In the genomic region with DNA sequence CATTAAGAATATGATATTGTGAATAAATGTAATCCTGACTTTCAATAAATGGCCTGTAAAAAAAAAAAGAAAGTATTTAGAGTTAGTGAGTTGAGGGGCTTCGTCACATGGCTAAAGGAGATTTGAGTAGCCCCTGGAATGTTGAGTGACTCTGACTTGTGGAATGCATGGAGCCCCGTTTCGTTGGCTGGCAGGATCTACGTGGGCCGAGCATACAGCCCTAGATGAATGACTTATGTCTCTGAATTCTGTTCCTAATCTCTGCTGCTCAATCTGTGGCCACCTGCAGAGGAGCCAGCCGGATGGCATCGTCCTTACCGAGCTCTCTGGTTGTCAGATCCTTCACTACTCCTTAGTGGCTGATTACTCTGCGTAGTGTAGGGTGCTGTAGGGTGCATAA, we compare ENCODE assay signal across 1 cellular context.
TF ChIP-seq lines count a peak whose summit lies in the region.

No MANE protein-coding gene starts in this region.

TF ChIP-seq in GM23338, 12 proteins besides CTCF, POLR2A, EP300 and RAD21:
- TF ChIP-seq CREB1 (CRISPR knock-in tag; IDR thresholded peaks at IDR 0.05; ENCODE audit: low read depth), result no peak
- TF ChIP-seq, protein P1, sequence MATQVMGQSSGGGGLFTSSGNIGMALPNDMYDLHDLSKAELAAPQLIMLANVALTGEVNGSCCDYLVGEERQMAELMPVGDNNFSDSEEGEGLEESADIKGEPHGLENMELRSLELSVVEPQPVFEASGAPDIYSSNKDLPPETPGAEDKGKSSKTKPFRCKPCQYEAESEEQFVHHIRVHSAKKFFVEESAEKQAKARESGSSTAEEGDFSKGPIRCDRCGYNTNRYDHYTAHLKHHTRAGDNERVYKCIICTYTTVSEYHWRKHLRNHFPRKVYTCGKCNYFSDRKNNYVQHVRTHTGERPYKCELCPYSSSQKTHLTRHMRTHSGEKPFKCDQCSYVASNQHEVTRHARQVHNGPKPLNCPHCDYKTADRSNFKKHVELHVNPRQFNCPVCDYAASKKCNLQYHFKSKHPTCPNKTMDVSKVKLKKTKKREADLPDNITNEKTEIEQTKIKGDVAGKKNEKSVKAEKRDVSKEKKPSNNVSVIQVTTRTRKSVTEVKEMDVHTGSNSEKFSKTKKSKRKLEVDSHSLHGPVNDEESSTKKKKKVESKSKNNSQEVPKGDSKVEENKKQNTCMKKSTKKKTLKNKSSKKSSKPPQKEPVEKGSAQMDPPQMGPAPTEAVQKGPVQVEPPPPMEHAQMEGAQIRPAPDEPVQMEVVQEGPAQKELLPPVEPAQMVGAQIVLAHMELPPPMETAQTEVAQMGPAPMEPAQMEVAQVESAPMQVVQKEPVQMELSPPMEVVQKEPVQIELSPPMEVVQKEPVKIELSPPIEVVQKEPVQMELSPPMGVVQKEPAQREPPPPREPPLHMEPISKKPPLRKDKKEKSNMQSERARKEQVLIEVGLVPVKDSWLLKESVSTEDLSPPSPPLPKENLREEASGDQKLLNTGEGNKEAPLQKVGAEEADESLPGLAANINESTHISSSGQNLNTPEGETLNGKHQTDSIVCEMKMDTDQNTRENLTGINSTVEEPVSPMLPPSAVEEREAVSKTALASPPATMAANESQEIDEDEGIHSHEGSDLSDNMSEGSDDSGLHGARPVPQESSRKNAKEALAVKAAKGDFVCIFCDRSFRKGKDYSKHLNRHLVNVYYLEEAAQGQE (IDR thresholded peaks at IDR 0.05; ENCODE audit: unreplicated experiment), result no peak
- no peak for TF ChIP-seq NANOG (IDR thresholded peaks at IDR 0.05; ENCODE audit: borderline replicate concordance)
- TF ChIP-seq EZH2 (IDR thresholded peaks at IDR 0.05; ENCODE audit: low read depth, unreplicated experiment), result no peak
- no peak for TF ChIP-seq ZNF114 (CRISPR knock-in tag; IDR thresholded peaks at IDR 0.05)
- TF ChIP-seq, protein P2, sequence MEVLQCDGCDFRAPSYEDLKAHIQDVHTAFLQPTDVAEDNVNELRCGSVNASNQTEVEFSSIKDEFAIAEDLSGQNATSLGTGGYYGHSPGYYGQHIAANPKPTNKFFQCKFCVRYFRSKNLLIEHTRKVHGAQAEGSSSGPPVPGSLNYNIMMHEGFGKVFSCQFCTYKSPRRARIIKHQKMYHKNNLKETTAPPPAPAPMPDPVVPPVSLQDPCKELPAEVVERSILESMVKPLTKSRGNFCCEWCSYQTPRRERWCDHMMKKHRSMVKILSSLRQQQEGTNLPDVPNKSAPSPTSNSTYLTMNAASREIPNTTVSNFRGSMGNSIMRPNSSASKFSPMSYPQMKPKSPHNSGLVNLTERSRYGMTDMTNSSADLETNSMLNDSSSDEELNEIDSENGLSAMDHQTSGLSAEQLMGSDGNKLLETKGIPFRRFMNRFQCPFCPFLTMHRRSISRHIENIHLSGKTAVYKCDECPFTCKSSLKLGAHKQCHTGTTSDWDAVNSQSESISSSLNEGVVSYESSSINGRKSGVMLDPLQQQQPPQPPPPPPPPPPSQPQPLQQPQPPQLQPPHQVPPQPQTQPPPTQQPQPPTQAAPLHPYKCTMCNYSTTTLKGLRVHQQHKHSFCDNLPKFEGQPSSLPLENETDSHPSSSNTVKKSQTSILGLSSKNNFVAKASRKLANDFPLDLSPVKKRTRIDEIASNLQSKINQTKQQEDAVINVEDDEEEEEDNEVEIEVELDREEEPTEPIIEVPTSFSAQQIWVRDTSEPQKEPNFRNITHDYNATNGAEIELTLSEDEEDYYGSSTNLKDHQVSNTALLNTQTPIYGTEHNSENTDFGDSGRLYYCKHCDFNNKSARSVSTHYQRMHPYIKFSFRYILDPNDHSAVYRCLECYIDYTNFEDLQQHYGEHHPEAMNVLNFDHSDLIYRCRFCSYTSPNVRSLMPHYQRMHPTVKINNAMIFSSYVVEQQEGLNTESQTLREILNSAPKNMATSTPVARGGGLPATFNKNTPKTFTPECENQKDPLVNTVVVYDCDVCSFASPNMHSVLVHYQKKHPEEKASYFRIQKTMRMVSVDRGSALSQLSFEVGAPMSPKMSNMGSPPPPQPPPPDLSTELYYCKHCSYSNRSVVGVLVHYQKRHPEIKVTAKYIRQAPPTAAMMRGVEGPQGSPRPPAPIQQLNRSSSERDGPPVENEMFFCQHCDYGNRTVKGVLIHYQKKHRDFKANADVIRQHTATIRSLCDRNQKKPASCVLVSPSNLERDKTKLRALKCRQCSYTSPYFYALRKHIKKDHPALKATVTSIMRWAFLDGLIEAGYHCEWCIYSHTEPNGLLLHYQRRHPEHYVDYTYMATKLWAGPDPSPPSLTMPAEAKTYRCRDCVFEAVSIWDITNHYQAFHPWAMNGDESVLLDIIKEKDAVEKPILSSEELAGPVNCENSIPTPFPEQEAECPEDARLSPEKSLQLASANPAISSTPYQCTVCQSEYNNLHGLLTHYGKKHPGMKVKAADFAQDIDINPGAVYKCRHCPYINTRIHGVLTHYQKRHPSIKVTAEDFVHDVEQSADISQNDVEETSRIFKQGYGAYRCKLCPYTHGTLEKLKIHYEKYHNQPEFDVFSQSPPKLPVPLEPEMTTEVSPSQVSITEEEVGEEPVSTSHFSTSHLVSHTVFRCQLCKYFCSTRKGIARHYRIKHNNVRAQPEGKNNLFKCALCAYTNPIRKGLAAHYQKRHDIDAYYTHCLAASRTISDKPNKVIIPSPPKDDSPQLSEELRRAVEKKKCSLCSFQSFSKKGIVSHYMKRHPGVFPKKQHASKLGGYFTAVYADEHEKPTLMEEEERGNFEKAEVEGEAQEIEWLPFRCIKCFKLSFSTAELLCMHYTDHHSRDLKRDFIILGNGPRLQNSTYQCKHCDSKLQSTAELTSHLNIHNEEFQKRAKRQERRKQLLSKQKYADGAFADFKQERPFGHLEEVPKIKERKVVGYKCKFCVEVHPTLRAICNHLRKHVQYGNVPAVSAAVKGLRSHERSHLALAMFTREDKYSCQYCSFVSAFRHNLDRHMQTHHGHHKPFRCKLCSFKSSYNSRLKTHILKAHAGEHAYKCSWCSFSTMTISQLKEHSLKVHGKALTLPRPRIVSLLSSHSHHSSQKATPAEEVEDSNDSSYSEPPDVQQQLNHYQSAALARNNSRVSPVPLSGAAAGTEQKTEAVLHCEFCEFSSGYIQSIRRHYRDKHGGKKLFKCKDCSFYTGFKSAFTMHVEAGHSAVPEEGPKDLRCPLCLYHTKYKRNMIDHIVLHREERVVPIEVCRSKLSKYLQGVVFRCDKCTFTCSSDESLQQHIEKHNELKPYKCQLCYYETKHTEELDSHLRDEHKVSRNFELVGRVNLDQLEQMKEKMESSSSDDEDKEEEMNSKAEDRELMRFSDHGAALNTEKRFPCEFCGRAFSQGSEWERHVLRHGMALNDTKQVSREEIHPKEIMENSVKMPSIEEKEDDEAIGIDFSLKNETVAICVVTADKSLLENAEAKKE (CRISPR knock-in tag; IDR thresholded peaks at IDR 0.05), result no peak
- no peak for TF ChIP-seq JUNB (IDR thresholded peaks at IDR 0.05; ENCODE audit: unreplicated experiment)
- TF ChIP-seq EZH2phosphoT487 (IDR thresholded peaks at IDR 0.05; ENCODE audit: unreplicated experiment), result no peak
- no peak for TF ChIP-seq POLR2AphosphoS5 (IDR thresholded peaks at IDR 0.05; ENCODE audit: low read depth)
- TF ChIP-seq, protein P3, sequence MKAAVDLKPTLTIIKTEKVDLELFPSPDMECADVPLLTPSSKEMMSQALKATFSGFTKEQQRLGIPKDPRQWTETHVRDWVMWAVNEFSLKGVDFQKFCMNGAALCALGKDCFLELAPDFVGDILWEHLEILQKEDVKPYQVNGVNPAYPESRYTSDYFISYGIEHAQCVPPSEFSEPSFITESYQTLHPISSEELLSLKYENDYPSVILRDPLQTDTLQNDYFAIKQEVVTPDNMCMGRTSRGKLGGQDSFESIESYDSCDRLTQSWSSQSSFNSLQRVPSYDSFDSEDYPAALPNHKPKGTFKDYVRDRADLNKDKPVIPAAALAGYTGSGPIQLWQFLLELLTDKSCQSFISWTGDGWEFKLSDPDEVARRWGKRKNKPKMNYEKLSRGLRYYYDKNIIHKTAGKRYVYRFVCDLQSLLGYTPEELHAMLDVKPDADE (IDR thresholded peaks at IDR 0.05), result no peak
- no peak for TF ChIP-seq STAT1 (IDR thresholded peaks at IDR 0.05; ENCODE audit: unreplicated experiment)
- TF ChIP-seq ZNF331 (CRISPR knock-in tag; IDR thresholded peaks at IDR 0.05; ENCODE audit: low read depth), result no peak
